In the genomic region with DNA sequence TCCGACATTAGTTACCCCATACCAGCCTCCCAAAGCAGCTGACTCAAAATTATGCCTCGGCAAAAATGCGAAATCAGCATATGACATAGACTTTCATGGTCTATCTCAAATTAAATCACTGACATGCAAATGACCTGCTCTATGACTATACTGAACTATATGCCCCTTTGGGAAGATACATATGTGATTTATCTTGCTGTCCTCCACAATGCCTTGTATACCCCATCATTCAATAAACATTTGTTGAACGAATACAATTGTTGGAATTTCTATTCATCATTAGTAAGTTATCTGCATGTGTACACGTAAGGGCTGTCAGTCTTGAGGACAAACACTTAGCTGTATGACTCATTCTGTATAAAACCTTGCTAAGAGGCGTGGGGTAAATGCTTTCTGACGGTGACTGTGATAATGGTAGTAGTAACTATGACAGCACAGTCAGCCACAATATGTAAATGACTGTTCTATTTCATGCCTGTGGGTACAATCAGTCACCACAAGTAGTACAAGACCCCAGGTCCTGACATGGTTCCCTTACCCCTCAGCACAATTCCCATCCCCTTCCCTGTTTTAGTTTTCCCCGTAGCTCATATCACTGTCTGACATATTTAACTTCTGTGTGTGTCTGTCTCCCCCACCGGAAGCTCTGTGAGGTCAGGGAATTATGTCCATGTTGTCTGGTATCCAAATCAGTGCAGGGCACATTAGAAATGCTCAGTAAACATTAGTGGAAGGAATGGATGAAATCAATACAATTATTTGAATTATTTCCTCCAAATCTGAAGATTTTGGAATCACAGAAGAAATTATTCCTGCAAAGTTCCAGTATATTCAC, we compare ENCODE assay signal across 10 cellular contexts. TPM values are rescaled to one million over a fixed set of nuclear protein-coding genes. Genes with fewer than 3 reads are reported as not detected.
DNase-seq lines count a peak whose midpoint lies in the region; ATAC-seq, FAIRE-seq and TF ChIP-seq lines count a peak whose summit lies in the region.
"Had no signal": no experiment of that assay in that cellular context is flagged by ENCODE, and none has a peak within 500 bp of the region (broad histone marks: within the 10 kb centered on the region; RNA-seq: fewer than 3 reads in every experiment).

No MANE protein-coding gene starts in this region.

- DNase-seq in HepG2 (ENCODE audit: low spot score) (peak; percentile 70), right lobe of liver (no peak), RWPE1 (ENCODE audit: low spot score) (peak; percentile 46), left ventricle myocardium inferior (no peak), vagina (ENCODE audit: extremely low spot score in 2 of 2) (no peak), NCI-H2081 treated with DMSO at 0.1 percent for 48 hours (lab: John Stamatoyannopoulos, UW) (no peak), middle frontal gyrus (ENCODE audit: extremely low spot score, low spot score) (no peak), NCI-H1092 (lab: John Stamatoyannopoulos, UW) (no peak)
- DNase-seq: activated CD4-positive, alpha-beta T cell treated with anti-CD3 and anti-CD28 coated beads, Interleukin-2, amount 50 U/mL, for 4 hours; NCI-H1092 treated with DMSO at 0.1 percent for 48 hours had no signal

- BruUV-seq in HepG2 (replicated peaks; lab: Mats Ljungman, UMichigan), result no TSS peak

- H3K27ac ChIP-seq in HepG2 (ENCODE audit: extremely low read length, insufficient read depth, low read length) (no peak overlapping the region), right lobe of liver (no peak overlapping the region), RWPE1 (no peak overlapping the region), left ventricle myocardium inferior (replicated peaks) (peak overlapping the region; percentile 49), vagina (no peak overlapping the region)

- H3K4me1 ChIP-seq in HepG2 (ENCODE audit: insufficient read depth, low read length) (peaks cover 52% of the 10 kb centered on the region), right lobe of liver (no peaks in the 10 kb centered on the region), left ventricle myocardium inferior (peaks cover 96% of the 10 kb centered on the region), vagina (no peaks in the 10 kb centered on the region)

- no peak overlapping the region for H3K4me3 ChIP-seq in HepG2 (replicated peaks in 1 of 3; ENCODE audit: insufficient read depth in 1 of 3, low read depth in 2 of 3, low read length in 3 of 3)
- no peak overlapping the region for H3K4me3 ChIP-seq in right lobe of liver
- H3K4me3 ChIP-seq in left ventricle myocardium inferior, result no peak overlapping the region
- H3K4me3 ChIP-seq in vagina, result no peak overlapping the region

- no peak overlapping the region for H3K9ac ChIP-seq in HepG2 (ENCODE audit: insufficient read depth, low read depth, low read length)

- TF ChIP-seq POLR2A in HepG2 (IDR thresholded peaks at IDR 0.05; ENCODE audit: insufficient read depth in 1 of 2, low read depth in 2 of 2, low read length in 2 of 2) (no peak), right lobe of liver (IDR thresholded peaks at IDR 0.05) (no peak), vagina (IDR thresholded peaks at IDR 0.05) (no peak)

- in situ Hi-C loops in HepG2 (cut with HindIII; ENCODE audit: extremely low pct_ligation_motif_present, low pct_unique_long_range_greater_than_20kb), result no loop called here

- CTCF ChIA-PET in HepG2 (lab: Yijun Ruan, JAX; ENCODE audit: low intra/inter-chr PET ratio, low total read pairs) (no interaction called here), RWPE1 (lab: Yijun Ruan, JAX) (no interaction called here)

- intact Hi-C loops in HepG2 (cut with micrococcal nuclease; ENCODE audit: unreplicated experiment) (no loop called here), right lobe of liver (cut with DNase I) (no loop called here), left ventricle myocardium inferior (cut with micrococcal nuclease) (no loop called here), vagina (cut with DNase I) (no loop called here)

- FAIRE-seq in HepG2 (lab: Jason Lieb, UNC), result no peak

- TF ChIP-seq CTCF in HepG2 (CRISPR knock-in tag; IDR thresholded peaks at IDR 0.05), result no peak
- no peak for TF ChIP-seq CTCF in right lobe of liver (IDR thresholded peaks at IDR 0.05)
- TF ChIP-seq CTCF in RWPE1 (conservative IDR thresholded peaks at IDR 0.05; ENCODE audit: low read depth), result no peak
- no peak for TF ChIP-seq CTCF in left ventricle myocardium inferior (IDR thresholded peaks at IDR 0.05; ENCODE audit: borderline replicate concordance)
- no peak for TF ChIP-seq CTCF in vagina (IDR thresholded peaks at IDR 0.05)

- H3K9me3 ChIP-seq in HepG2 (ENCODE audit: low read length) (no peaks in the 10 kb centered on the region), right lobe of liver (no peaks in the 10 kb centered on the region), left ventricle myocardium inferior (replicated peaks) (no peaks in the 10 kb centered on the region), vagina (no peaks in the 10 kb centered on the region)

- H3K79me2 ChIP-seq in HepG2 (ENCODE audit: insufficient read depth, low read length), result peaks cover 6% of the 10 kb centered on the region

- peak; percentile 51 for ATAC-seq in HepG2
- no peak for ATAC-seq in right lobe of liver

- POLR2A ChIA-PET in HepG2 (lab: Yijun Ruan, JAX), result no interaction called here
- POLR2A ChIA-PET in RWPE1 (lab: Yijun Ruan, JAX; ENCODE audit: low non-redundant PET), result no interaction called here

- WGBS in HepG2 (ENCODE audit: low lambda C conversion rate), result 71% methylated on average over 9 of the region's 9 CpGs
- WGBS in right lobe of liver (ENCODE audit: insufficient coverage, low coverage, low lambda C conversion rate, missing lambda C conversion rate), result 73% methylated on average over 7 of the region's 9 CpGs

- H3K36me3 ChIP-seq in HepG2 (replicated peaks in 1 of 2; ENCODE audit: control insufficient read depth in 1 of 2, insufficient read depth in 2 of 2, low read length in 2 of 2) (no peaks in the 10 kb centered on the region), right lobe of liver (no peaks in the 10 kb centered on the region), left ventricle myocardium inferior (no peaks in the 10 kb centered on the region), vagina (no peaks in the 10 kb centered on the region)

- no peak for TF ChIP-seq RAD21 in HepG2 (CRISPR knock-in tag; IDR thresholded peaks at IDR 0.05)

- no peak overlapping the region for H3K4me2 ChIP-seq in HepG2 (ENCODE audit: low read depth, low read length)

- H2AFZ ChIP-seq in HepG2 (ENCODE audit: low read length), result no peak overlapping the region

- no peak for TF ChIP-seq EP300 in HepG2 (IDR thresholded peaks at IDR 0.05; ENCODE audit: low read depth in 2 of 2, low read length in 2 of 2)
- no peak for TF ChIP-seq EP300 in HepG2 (CRISPR knock-in tag; IDR thresholded peaks at IDR 0.05; ENCODE audit: borderline replicate concordance)

- H4K20me1 ChIP-seq in HepG2 (ENCODE audit: insufficient read depth, low read length), result no peaks in the 10 kb centered on the region

- H3K27me3 ChIP-seq in HepG2 (ENCODE audit: control insufficient read depth in 1 of 2, insufficient read depth in 2 of 2, low read length in 2 of 2) (no peaks in the 10 kb centered on the region), right lobe of liver (no peaks in the 10 kb centered on the region), left ventricle myocardium inferior (ENCODE audit: low read depth) (no peaks in the 10 kb centered on the region), vagina (no peaks in the 10 kb centered on the region)

TF ChIP-seq in HepG2, 621 proteins besides CTCF, POLR2A, EP300 and RAD21 (continues in another document):
- TF ChIP-seq FOXA1 (IDR thresholded peaks at IDR 0.05) (no peak), FOXA1 (CRISPR knock-in tag; IDR thresholded peaks at IDR 0.05) (0 out of 2 replicates have a peak, but pooled peaks have one; percentile 25), MAFK (conservative IDR thresholded peaks at IDR 0.05 in 1 of 2, IDR thresholded peaks at IDR 0.05 in 1 of 2; ENCODE audit: low read length in 2 of 2) (peak; percentile 78 to 81), HNRNPK (IDR thresholded peaks at IDR 0.05; ENCODE audit: low read depth, low read length, poor library complexity, severe bottlenecking) (peak; percentile 53)

RNA-seq across cellular contexts. Expression of a gene that starts 42.8 kb away (rescaled TPM):
- 35.3 and 43.2 TPM in 2 replicates for total RNA-seq in HepG2 (2016; rRNA removed; fragmentation: Illumina TruSeq; extraction: Trizol)
- total RNA-seq in HepG2 (2016; cell fraction: cytosol; rRNA removed; fragmentation: Illumina TruSeq; extraction: Trizol; ENCODE audit: low read depth), result 21.2 TPM in 2 replicates
- 31.7 and 46.6 TPM in 2 replicates for total RNA-seq in HepG2 (2016; cell fraction: insoluble cytoplasmic fraction; rRNA removed; fragmentation: Illumina TruSeq; extraction: Trizol)
- total RNA-seq in HepG2 (2016; cell fraction: membrane; rRNA removed; fragmentation: Illumina TruSeq; extraction: Trizol), result 28.9 and 30.6 TPM in 2 replicates
- 26.2 and 27.2 TPM in 2 replicates for total RNA-seq in HepG2 (2016; cell fraction: nucleus; rRNA removed; fragmentation: Illumina TruSeq; extraction: Trizol)
- polyA plus RNA-seq in HepG2 (2011; rRNA removed), result 32.3 and 42.8 TPM in 2 replicates
- polyA plus RNA-seq in HepG2 (2011; cell fraction: cytosol; rRNA removed), result 26.8 and 33.4 TPM in 2 replicates
- polyA plus RNA-seq in HepG2 (2011; cell fraction: nucleus; rRNA removed), result 10.0 and 11.5 TPM in 2 replicates
- 25.5 and 27.7 TPM in 2 replicates for polyA plus RNA-seq in HepG2 (2012)
- 19.0 and 23.1 TPM in 2 replicates for polyA plus RNA-seq in HepG2 (2016; cell fraction: cytosol; fragmentation: Illumina TruSeq; extraction: Trizol; ENCODE audit: low read depth)
- polyA plus RNA-seq in HepG2 (2016; cell fraction: insoluble cytoplasmic fraction; fragmentation: Illumina TruSeq; extraction: Trizol; ENCODE audit: low read depth), result 51.3 and 53.4 TPM in 2 replicates
- 25.8 and 28.4 TPM in 2 replicates for polyA plus RNA-seq in HepG2 (2016; cell fraction: membrane; fragmentation: Illumina TruSeq; extraction: Trizol; ENCODE audit: low read depth)
- 24.0 and 27.2 TPM in 2 replicates for polyA plus RNA-seq in HepG2 (2016; cell fraction: nucleus; fragmentation: Illumina TruSeq; extraction: Trizol; ENCODE audit: insufficient read depth, low read depth)
- 3.0 and 26.4 TPM in 2 replicates for polyA minus RNA-seq in HepG2 (2011; rRNA and poly(A)+ RNA removed; ENCODE audit: low replicate concordance)
- 19.6 and 20.8 TPM in 2 replicates for polyA minus RNA-seq in HepG2 (2011; cell fraction: cytosol; rRNA and poly(A)+ RNA removed)
- 53.4 and 53.6 TPM in 2 replicates for polyA minus RNA-seq in HepG2 (2011; cell fraction: nucleus; rRNA and poly(A)+ RNA removed)
- 1 to 10 TPM in 4 of 6 experiments, under 1 TPM in 2; 0.55 to 1.7 (median 1.1) TPM for total RNA-seq in right lobe of liver
- 21.7 TPM for total RNA-seq in left ventricle myocardium inferior
- 4.4 TPM for total RNA-seq in vagina

Comparison
In these comparisons a context has a peak if more than half of its experiments do, and no peak if none do; other contexts are left out.
1. DNase-seq: peak in HepG2 (single experiment) and RWPE1 (single experiment); none in right lobe of liver (0 of 3), left ventricle myocardium inferior (single experiment), vagina (0 of 2), NCI-H2081 treated with DMSO at 0.1 percent for 48 hours (single experiment), middle frontal gyrus (single experiment) and NCI-H1092 (single experiment).